29 cellular contexts compared by ENCODE assay signal in genomic region chr3:13426591-13426990, GRCh38. TPM values are rescaled to one million over a fixed set of nuclear protein-coding genes. Genes with fewer than 3 reads are reported as not detected.
"Had no signal": no experiment of that assay in that cellular context is flagged by ENCODE, and none has a peak within 500 bp of the region (broad histone marks: within the 10 kb centered on the region; RNA-seq: fewer than 3 reads in every experiment).

No MANE protein-coding gene starts in this region.

- ATAC-seq: naive thymus-derived CD8-positive, alpha-beta T cell; pancreas; right cardiac atrium; sciatic nerve; stimulated activated naive B cell treated with anti-CD40 and anti-IgM and Interleukin-4, amounts not matched to agents 10 μg/mL and 1 μg/mL and 100 μg/mL, for 72 hours; stimulated activated naive CD8-positive, alpha-beta T cell treated with anti-CD3 and anti-CD28 coated beads, Interleukin-15, Interleukin-2, amounts not matched to agents 100 U/mL and 50 U/mL, for 24 hours had no signal

- H3K36me3 ChIP-seq: left ventricle myocardium inferior, pancreas, prostate gland, stomach, thyroid gland, transverse colon, upper lobe of left lung, vagina had no signal

- DNase-seq: islet precursor cell; left ventricle myocardium inferior; mesendoderm; naive thymus-derived CD8-positive, alpha-beta T cell; nucleus accumbens; pancreas; posterior cingulate gyrus; retina; right cardiac atrium; stimulated activated CD4-positive, alpha-beta T cell treated with anti-CD3 and anti-CD28 coated beads, Interleukin-12 subunit alpha, Interleukin-12 subunit beta, amount 100 ng/mL, for 4 hours; stimulated activated CD4-positive, alpha-beta T cell treated with anti-CD3 and anti-CD28 coated beads, Interleukin-15, amount 100 ng/mL, for 24 hours; stimulated activated CD4-positive, alpha-beta T cell treated with anti-CD3 and anti-CD28 coated beads, Interleukin-2, amount 100 ng/mL, for 24 hours; stimulated activated CD4-positive, alpha-beta T cell treated with anti-CD3 and anti-CD28 coated beads, Interleukin-4, amount 100 ng/mL, for 1 hour; stimulated activated naive B cell treated with anti-CD40 and anti-IgM and Interleukin-4, amounts not matched to agents 10 μg/mL and 1 μg/mL and 100 μg/mL, for 72 hours; stimulated activated naive CD8-positive, alpha-beta T cell treated with anti-CD3 and anti-CD28 coated beads, Interleukin-15, Interleukin-2, amounts not matched to agents 100 U/mL and 50 U/mL, for 24 hours; stomach; testis; thyroid gland; transverse colon; upper lobe of left lung had no signal

- H3K27ac ChIP-seq: left ventricle myocardium inferior, pancreas, prostate gland, stomach, testis, thyroid gland, transverse colon, upper lobe of left lung, vagina had no signal

- H3K4me1 ChIP-seq: left ventricle myocardium inferior, pancreas, prostate gland, stomach, testis, thyroid gland, upper lobe of left lung, vagina had no signal

- H3K36me3 Mint-ChIP-seq: mesothelial cell of epicardium; naive thymus-derived CD8-positive, alpha-beta T cell; stimulated activated naive B cell treated with anti-CD40 and anti-IgM and Interleukin-4, amounts not matched to agents 10 μg/mL and 1 μg/mL and 100 μg/mL, for 72 hours had no signal

- H3K9me3 ChIP-seq: left ventricle myocardium inferior, pancreas, prostate gland, stomach, testis, thyroid gland, transverse colon, upper lobe of left lung, vagina had no signal

- H3K27me3 Mint-ChIP-seq: naive thymus-derived CD8-positive, alpha-beta T cell; stimulated activated naive B cell treated with anti-CD40 and anti-IgM and Interleukin-4, amounts not matched to agents 10 μg/mL and 1 μg/mL and 100 μg/mL, for 72 hours had no signal

- H3K9me3 Mint-ChIP-seq: mesothelial cell of epicardium; naive thymus-derived CD8-positive, alpha-beta T cell; neural crest cell; stimulated activated naive B cell treated with anti-CD40 and anti-IgM and Interleukin-4, amounts not matched to agents 10 μg/mL and 1 μg/mL and 100 μg/mL, for 72 hours had no signal

- H3K4me1 Mint-ChIP-seq: mesothelial cell of epicardium, nephron, neural crest cell had no signal

- H3K4me3 Mint-ChIP-seq: mesothelial cell of epicardium; naive thymus-derived CD8-positive, alpha-beta T cell; nephron; neural crest cell; stimulated activated naive B cell treated with anti-CD40 and anti-IgM and Interleukin-4, amounts not matched to agents 10 μg/mL and 1 μg/mL and 100 μg/mL, for 72 hours had no signal

- H3K4me3 ChIP-seq: left ventricle myocardium inferior, lung, pancreas, prostate gland, skin epidermis, stomach, testis, thyroid gland, transverse colon, upper lobe of left lung, vagina had no signal

- H3K27ac Mint-ChIP-seq: mesothelial cell of epicardium, nephron had no signal

RNA-seq across cellular contexts. Expression of gene NUP210, which starts 6.5 kb away (rescaled TPM):
- total RNA-seq: myocyte had no signal
